7 cellular contexts compared by ENCODE assay signal in the genomic region with DNA sequence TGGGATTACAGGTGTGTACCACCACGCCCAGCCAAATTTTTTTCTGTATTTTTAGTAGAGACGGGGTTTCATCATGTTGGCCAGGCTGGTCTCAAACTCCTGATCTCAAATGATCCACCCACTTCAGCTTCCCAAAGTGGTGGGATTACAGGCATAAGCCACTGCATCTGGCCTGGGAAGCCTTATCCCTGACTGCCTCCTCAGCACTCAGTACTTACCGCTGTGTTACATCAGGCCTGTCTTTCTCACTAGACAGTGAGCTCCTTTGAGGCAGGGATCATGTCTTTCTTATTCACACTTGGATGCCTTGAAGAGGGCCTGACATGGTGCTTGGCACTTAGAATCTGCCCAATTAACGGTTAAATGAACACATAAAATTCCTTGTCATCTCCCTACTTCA.
"Had no signal": no experiment of that assay in that cellular context is flagged by ENCODE, and none has a peak within 500 bp of the region (broad histone marks: within the 10 kb centered on the region; RNA-seq: fewer than 3 reads in every experiment).

No MANE protein-coding gene starts in this region.

- H3K4me3 ChIP-seq: GM23338, HAP-1 had no signal

- H3K4me3 Mint-ChIP-seq: GM23338 had no signal

- H3K36me3 ChIP-seq: HAP-1 had no signal

- ATAC-seq: GM23338, HCT116 had no signal

- H3K4me2 ChIP-seq: GM23338 had no signal

- H3K4me1 ChIP-seq: HAP-1 had no signal

- DNase-seq: H7, IMR-90, KBM-7 had no signal

- H3K9me3 Mint-ChIP-seq: GM23338 had no signal

- H3K27ac Mint-ChIP-seq: GM23338 had no signal

- H3K9me3 ChIP-seq: HAP-1 had no signal

- FAIRE-seq: HTR-8/SVneo had no signal
